10 cellular contexts compared by ENCODE assay signal in the genomic region with DNA sequence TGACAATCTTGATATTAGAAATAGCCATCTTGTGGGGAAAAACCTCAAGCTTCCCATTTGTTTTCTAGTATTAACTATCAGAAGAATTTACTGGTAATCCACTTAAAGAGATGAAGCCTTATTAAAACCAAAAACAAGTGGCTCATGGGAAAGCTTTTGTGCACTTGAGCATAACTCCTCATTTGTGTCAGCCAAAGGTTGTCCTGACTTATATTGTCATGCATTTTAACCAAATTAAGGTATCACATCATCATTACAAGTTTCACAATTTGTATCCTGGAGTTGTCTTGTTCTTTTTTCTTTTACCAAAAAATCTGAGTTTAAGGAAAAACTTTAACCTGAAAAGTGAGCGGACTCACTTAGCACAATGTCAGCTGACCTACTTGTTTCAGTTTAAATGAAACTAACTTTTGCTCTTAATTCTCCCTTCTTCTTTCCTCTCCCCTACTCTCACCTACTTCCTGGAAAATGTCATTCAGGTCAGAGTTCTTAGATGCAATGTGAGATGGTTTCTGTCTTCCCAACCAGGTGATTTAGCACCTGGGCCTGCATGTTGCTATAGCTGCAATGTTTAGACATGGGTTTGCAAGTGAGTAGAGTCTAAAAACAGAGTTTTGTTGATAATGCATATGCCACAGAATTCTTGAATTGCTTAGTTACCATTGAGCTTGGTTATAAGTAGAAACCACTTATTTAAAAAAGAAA.
DNase-seq lines count a peak whose midpoint lies in the region; ATAC-seq lines count a peak whose summit lies in the region.
"Had no signal": no experiment of that assay in that cellular context is flagged by ENCODE, and none has a peak within 500 bp of the region (broad histone marks: within the 10 kb centered on the region; RNA-seq: fewer than 3 reads in every experiment).

No MANE protein-coding gene starts in this region.

- intact Hi-C loops in Right ventricle myocardium inferior (cut with DNase I) = loop anchor here (5.0 kb wide), 1 partner anchor 148 kb away; no protein-coding TSS in a partner anchor

- ATAC-seq in GM21529 (IDR thresholded peaks at IDR 0.05; ENCODE audit: unreplicated experiment) (peak; percentile 57), HG03558 (IDR thresholded peaks at IDR 0.05; ENCODE audit: extremely low read depth, unreplicated experiment) (peak; percentile 36), Right ventricle myocardium inferior (no peak)

- H3K9me3 Mint-ChIP-seq in immature natural killer cell = no peaks in the 10 kb centered on the region

- H3K36me3 Mint-ChIP-seq in immature natural killer cell = peaks cover 0 to 2% (median 0%) of the 10 kb centered on the region in 3 donors

- DNase-seq in DMS53 (lab: John Stamatoyannopoulos, UW) (peak; percentile 63), DMS53 treated with DMSO at 0.1 percent for 48 hours (lab: John Stamatoyannopoulos, UW; ENCODE audit: unreplicated experiment) (no peak), immature natural killer cell (no peak), NCI-H1694 (lab: John Stamatoyannopoulos, UW) (no peak), Right ventricle myocardium inferior (ENCODE audit: missing footprints) (no peak), NCI-H1105 (lab: John Stamatoyannopoulos, UW) (no peak)
- DNase-seq: 8988T, esophagus squamous epithelium had no signal

- peak overlapping the region in 2 of 5 donors; percentile 26 to 41 for H3K4me3 Mint-ChIP-seq in immature natural killer cell

- H3K27ac Mint-ChIP-seq in immature natural killer cell = peak overlapping the region; percentile 51 to 83 (median 74)

- H3K27me3 Mint-ChIP-seq in immature natural killer cell (ENCODE audit: low read depth in 3 of 3) = peaks cover 0 to 6% (median 1%) of the 10 kb centered on the region in 3 donors

- peaks cover 21 to 32% of the 10 kb centered on the region in 2 donors for H3K4me1 Mint-ChIP-seq in immature natural killer cell
